17 cellular contexts compared by ENCODE assay signal in genomic region chr7:19017374-19017773, GRCh38.
"Had no signal": no experiment of that assay in that cellular context is flagged by ENCODE, and none has a peak within 500 bp of the region (broad histone marks: within the 10 kb centered on the region; RNA-seq: fewer than 3 reads in every experiment).

No MANE protein-coding gene starts in this region.

- H3K27ac ChIP-seq: cardiac muscle cell, gastrocnemius medialis, right atrium auricular region, tibial artery had no signal

- H3K27ac Mint-ChIP-seq: activated CD4-positive, alpha-beta memory T cell treated with anti-CD3 and anti-CD28 coated beads for 36 hours; activated CD4-positive, alpha-beta T cell treated with anti-CD3 and anti-CD28 coated beads for 36 hours; activated CD8-positive, alpha-beta memory T cell treated with anti-CD3 and anti-CD28 coated beads, Interleukin-2, amount 10 ng/mL, durations not matched to agents 7 days and 5 days; activated naive CD8-positive, alpha-beta T cell treated with anti-CD3 and anti-CD28 coated beads for 36 hours; memory B cell; naive thymus-derived CD8-positive, alpha-beta T cell; T-helper 2 cell treated with Interferon-gamma antibody and Interleukin-4, amounts not matched to agents 5 μg/mL and 100 μg/mL, for 36 hours; WTC11 had no signal

- H3K4me1 ChIP-seq: gastrocnemius medialis, right atrium auricular region, tibial artery had no signal

- H3K4me3 Mint-ChIP-seq: activated CD4-positive, alpha-beta memory T cell treated with anti-CD3 and anti-CD28 coated beads for 36 hours; activated CD4-positive, alpha-beta T cell treated with anti-CD3 and anti-CD28 coated beads for 36 hours; activated CD8-positive, alpha-beta memory T cell treated with anti-CD3 and anti-CD28 coated beads, Interleukin-2, amount 10 ng/mL, durations not matched to agents 7 days and 5 days; activated naive CD8-positive, alpha-beta T cell treated with anti-CD3 and anti-CD28 coated beads for 36 hours; memory B cell; naive thymus-derived CD8-positive, alpha-beta T cell; T-helper 2 cell treated with Interferon-gamma antibody and Interleukin-4, amounts not matched to agents 5 μg/mL and 100 μg/mL, for 36 hours; WTC11 had no signal

- H3K36me3 Mint-ChIP-seq: activated CD4-positive, alpha-beta memory T cell treated with anti-CD3 and anti-CD28 coated beads for 36 hours; activated CD8-positive, alpha-beta memory T cell treated with anti-CD3 and anti-CD28 coated beads, Interleukin-2, amount 10 ng/mL, durations not matched to agents 7 days and 5 days; activated naive CD8-positive, alpha-beta T cell treated with anti-CD3 and anti-CD28 coated beads for 36 hours; memory B cell; WTC11 had no signal

- H3K36me3 ChIP-seq: cardiac muscle cell, gastrocnemius medialis, right atrium auricular region, tibial artery had no signal

- ATAC-seq: activated CD4-positive, alpha-beta T cell treated with anti-CD3 and anti-CD28 coated beads for 36 hours; activated CD8-positive, alpha-beta memory T cell treated with anti-CD3 and anti-CD28 coated beads, Interleukin-2, amount 10 ng/mL, durations not matched to agents 7 days and 5 days; gastrocnemius medialis; left ventricle myocardium superior; naive thymus-derived CD8-positive, alpha-beta T cell; stimulated activated naive CD8-positive, alpha-beta T cell treated with anti-CD3 and anti-CD28 coated beads, Interleukin-15, Interleukin-2, amounts not matched to agents 100 U/mL and 50 U/mL, for 24 hours; WTC11 had no signal

- H3K4me1 Mint-ChIP-seq: activated CD4-positive, alpha-beta T cell treated with anti-CD3 and anti-CD28 coated beads for 36 hours; activated CD8-positive, alpha-beta memory T cell treated with anti-CD3 and anti-CD28 coated beads, Interleukin-2, amount 10 ng/mL, durations not matched to agents 7 days and 5 days; activated naive CD8-positive, alpha-beta T cell treated with anti-CD3 and anti-CD28 coated beads for 36 hours; memory B cell; naive thymus-derived CD8-positive, alpha-beta T cell had no signal

- H3K4me3 ChIP-seq: cardiac muscle cell, gastrocnemius medialis, right atrium auricular region, tibial artery had no signal

- H3K27me3 Mint-ChIP-seq: activated CD4-positive, alpha-beta memory T cell treated with anti-CD3 and anti-CD28 coated beads for 36 hours; activated CD4-positive, alpha-beta T cell treated with anti-CD3 and anti-CD28 coated beads for 36 hours; activated CD8-positive, alpha-beta memory T cell treated with anti-CD3 and anti-CD28 coated beads, Interleukin-2, amount 10 ng/mL, durations not matched to agents 7 days and 5 days; activated naive CD8-positive, alpha-beta T cell treated with anti-CD3 and anti-CD28 coated beads for 36 hours; naive thymus-derived CD8-positive, alpha-beta T cell had no signal

- H3K9me3 ChIP-seq: gastrocnemius medialis, tibial artery had no signal

- H3K27me3 ChIP-seq: cardiac muscle cell, gastrocnemius medialis, right atrium auricular region, tibial artery had no signal

- DNase-seq: activated CD4-positive, alpha-beta memory T cell treated with anti-CD3 and anti-CD28 coated beads for 36 hours; activated CD4-positive, alpha-beta T cell treated with anti-CD3 and anti-CD28 coated beads for 36 hours; activated CD8-positive, alpha-beta memory T cell treated with anti-CD3 and anti-CD28 coated beads, Interleukin-2, amount 10 ng/mL, durations not matched to agents 7 days and 5 days; activated naive CD8-positive, alpha-beta T cell treated with anti-CD3 and anti-CD28 coated beads for 36 hours; amniotic stem cell; erythroblast; gastrocnemius medialis; left ventricle myocardium superior; naive thymus-derived CD8-positive, alpha-beta T cell; stimulated activated naive CD8-positive, alpha-beta T cell treated with anti-CD3 and anti-CD28 coated beads, Interleukin-15, Interleukin-2, amounts not matched to agents 100 U/mL and 50 U/mL, for 24 hours; substantia nigra; tibial artery had no signal
